ENCODE assay signal across 29 cellular contexts in genomic region chr5:77944757-77945340, GRCh38.
"Had no signal": no experiment of that assay in that cellular context is flagged by ENCODE, and none has a peak within 500 bp of the region (broad histone marks: within the 10 kb centered on the region; RNA-seq: fewer than 3 reads in every experiment).

No MANE protein-coding gene starts in this region.

- H3K4me1 ChIP-seq: left lung, lower lobe of right lung, pancreas, prostate gland, testis, thyroid gland, transverse colon, vagina had no signal

- H3K36me3 ChIP-seq: left lung, lower lobe of right lung, pancreas, prostate gland, stomach, thyroid gland, transverse colon, upper lobe of left lung, vagina had no signal

- H3K4me1 Mint-ChIP-seq: immature natural killer cell; naive thymus-derived CD8-positive, alpha-beta T cell; nephron; stimulated activated naive B cell treated with anti-CD40 and anti-IgM and Interleukin-4, amounts not matched to agents 10 μg/mL and 1 μg/mL and 100 μg/mL, for 72 hours had no signal

- H3K27me3 ChIP-seq: testis, thyroid gland, upper lobe of left lung, vagina had no signal

- H3K4me3 Mint-ChIP-seq: immature natural killer cell; naive thymus-derived CD8-positive, alpha-beta T cell; nephron; neural crest cell; stimulated activated naive B cell treated with anti-CD40 and anti-IgM and Interleukin-4, amounts not matched to agents 10 μg/mL and 1 μg/mL and 100 μg/mL, for 72 hours had no signal

- DNase-seq: immature natural killer cell; kidney; left colon; left lung; lower lobe of right lung; mammary epithelial cell; mesenchymal stem cell; naive thymus-derived CD8-positive, alpha-beta T cell; pancreas; posterior cingulate gyrus; retina; right cardiac atrium; stimulated activated CD4-positive, alpha-beta T cell treated with anti-CD3 and anti-CD28 coated beads, Interleukin-12 subunit alpha, Interleukin-12 subunit beta, amount 100 ng/mL, for 4 hours; stimulated activated CD4-positive, alpha-beta T cell treated with anti-CD3 and anti-CD28 coated beads, Interleukin-15, amount 100 ng/mL, for 24 hours; stimulated activated CD4-positive, alpha-beta T cell treated with anti-CD3 and anti-CD28 coated beads, Interleukin-2, amount 100 ng/mL, for 24 hours; stimulated activated CD4-positive, alpha-beta T cell treated with anti-CD3 and anti-CD28 coated beads, Interleukin-4, amount 100 ng/mL, for 1 hour; stimulated activated naive B cell treated with anti-CD40 and anti-IgM and Interleukin-4, amounts not matched to agents 10 μg/mL and 1 μg/mL and 100 μg/mL, for 72 hours; stimulated activated naive CD8-positive, alpha-beta T cell treated with anti-CD3 and anti-CD28 coated beads, Interleukin-15, Interleukin-2, amounts not matched to agents 100 U/mL and 50 U/mL, for 24 hours; stomach; testis; thyroid gland; transverse colon; upper lobe of left lung had no signal

- H3K27ac Mint-ChIP-seq: immature natural killer cell; naive thymus-derived CD8-positive, alpha-beta T cell; nephron; stimulated activated naive B cell treated with anti-CD40 and anti-IgM and Interleukin-4, amounts not matched to agents 10 μg/mL and 1 μg/mL and 100 μg/mL, for 72 hours had no signal

- H3K9me3 Mint-ChIP-seq: neural crest cell had no signal

- H3K27ac ChIP-seq: left lung, lower lobe of right lung, pancreas, prostate gland, skin epidermis, stomach, testis, thyroid gland, transverse colon, upper lobe of left lung, vagina had no signal

- H3K4me3 ChIP-seq: left lung, lower lobe of right lung, pancreas, prostate gland, skin epidermis, stomach, testis, thyroid gland, transverse colon, upper lobe of left lung, vagina had no signal

- ATAC-seq: left colon; lower lobe of right lung; naive thymus-derived CD8-positive, alpha-beta T cell; pancreas; right cardiac atrium; sciatic nerve; stimulated activated naive B cell treated with anti-CD40 and anti-IgM and Interleukin-4, amounts not matched to agents 10 μg/mL and 1 μg/mL and 100 μg/mL, for 72 hours; stimulated activated naive CD8-positive, alpha-beta T cell treated with anti-CD3 and anti-CD28 coated beads, Interleukin-15, Interleukin-2, amounts not matched to agents 100 U/mL and 50 U/mL, for 24 hours had no signal

- H3K9me3 ChIP-seq: left lung, lower lobe of right lung, pancreas, prostate gland, testis, thyroid gland, transverse colon, upper lobe of left lung, vagina had no signal
